ENCODE assay signal across 19 cellular contexts in the genomic region with DNA sequence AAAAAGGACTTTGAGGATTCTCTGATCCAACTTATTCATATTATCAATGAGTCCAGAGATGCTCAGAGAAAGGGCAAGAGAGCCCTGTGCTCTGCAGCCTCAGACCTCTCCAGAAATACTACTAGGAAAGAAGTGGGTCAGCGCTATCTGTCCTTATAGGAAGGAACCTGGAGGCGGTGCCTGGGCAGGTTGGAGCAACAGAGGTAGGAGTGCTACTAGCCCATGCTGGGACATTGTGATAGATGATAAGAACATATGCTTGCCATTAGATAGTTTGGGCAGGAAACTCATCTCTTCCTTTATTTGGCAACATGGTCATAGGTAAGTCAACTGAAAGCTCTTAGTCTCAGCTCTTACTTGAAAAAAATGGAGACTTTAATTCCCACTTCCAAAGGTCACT.
DNase-seq lines count a peak whose midpoint lies in the region; ATAC-seq and TF ChIP-seq lines count a peak whose summit lies in the region.
"Had no signal": no experiment of that assay in that cellular context is flagged by ENCODE, and none has a peak within 500 bp of the region (broad histone marks: within the 10 kb centered on the region; RNA-seq: fewer than 3 reads in every experiment).

No MANE protein-coding gene starts in this region.

- no peaks in the 10 kb centered on the region for H3K79me1 ChIP-seq in H9 (ENCODE audit: insufficient read depth, low read depth, low read length, poor library complexity, severe bottlenecking)

- no peak overlapping the region for H3K14ac ChIP-seq in H9 (ENCODE audit: insufficient read depth, low read length)

- ATAC-seq in activated CD8-positive, alpha-beta memory T cell treated with anti-CD3 and anti-CD28 coated beads, Interleukin-2, amount 10 ng/mL, durations not matched to agents 7 days and 5 days = no peak
- ATAC-seq: A549; CD8-positive, alpha-beta T cell had no signal

- peaks cover 2% of the 10 kb centered on the region for H3K27me3 Mint-ChIP-seq in activated CD8-positive, alpha-beta memory T cell treated with anti-CD3 and anti-CD28 coated beads, Interleukin-2, amount 10 ng/mL, durations not matched to agents 7 days and 5 days
- peaks cover 4% of the 10 kb centered on the region for H3K27me3 Mint-ChIP-seq in H9 (ENCODE audit: low read depth)
- peaks cover 2% of the 10 kb centered on the region for H3K27me3 Mint-ChIP-seq in osteocyte (ENCODE audit: unreplicated experiment)
- H3K27me3 Mint-ChIP-seq: CD4-positive, CD25-positive, alpha-beta regulatory T cell had no signal

- no peak overlapping the region for H3K4ac ChIP-seq in H9 (ENCODE audit: low read depth, low read length)

- H3K4me2 ChIP-seq in H9 (ENCODE audit: insufficient read depth, insufficient read length, low read length) = no peak overlapping the region
- H3K4me2 ChIP-seq: A549, BLaER1 had no signal

- no peak overlapping the region for H4K8ac ChIP-seq in H9 (replicated peaks; ENCODE audit: insufficient read length, low read depth, low read length)

- H3K27ac ChIP-seq in H9 (ENCODE audit: insufficient read length, low read depth, low read length) (no peak overlapping the region), coronary artery (no peak overlapping the region)
- H3K27ac ChIP-seq: 22Rv1, A549, BLaER1 had no signal

- H3K4me3 Mint-ChIP-seq in activated CD8-positive, alpha-beta memory T cell treated with anti-CD3 and anti-CD28 coated beads, Interleukin-2, amount 10 ng/mL, durations not matched to agents 7 days and 5 days = no peak overlapping the region
- no peak overlapping the region for H3K4me3 Mint-ChIP-seq in H9
- H3K4me3 Mint-ChIP-seq in osteocyte (ENCODE audit: unreplicated experiment) = no peak overlapping the region
- H3K4me3 Mint-ChIP-seq: CD14-positive monocyte; CD4-positive, CD25-positive, alpha-beta regulatory T cell; CD8-positive, alpha-beta T cell had no signal

- H2BK12ac ChIP-seq in H9 (ENCODE audit: insufficient read length, low read depth, low read length) = no peak overlapping the region

- H3T11ph ChIP-seq in H9 (ENCODE audit: low read length) = no peak overlapping the region

- WGBS in H9 (ENCODE audit: extremely low coverage, insufficient read length, low lambda C conversion rate) = no CpG with 5 or more reads among the region's 2 CpGs

- TF ChIP-seq CTCF in H9 (conservative IDR thresholded peaks at IDR 0.05) = no peak
- TF ChIP-seq CTCF in coronary artery (IDR thresholded peaks at IDR 0.05) = no peak
- no peak for TF ChIP-seq CTCF in osteocyte (IDR thresholded peaks at IDR 0.05)

- no peak overlapping the region for H4K91ac ChIP-seq in H9 (ENCODE audit: insufficient read length, low read depth, low read length)

- peaks cover 37% of the 10 kb centered on the region for H3K4me1 Mint-ChIP-seq in activated CD8-positive, alpha-beta memory T cell treated with anti-CD3 and anti-CD28 coated beads, Interleukin-2, amount 10 ng/mL, durations not matched to agents 7 days and 5 days
- H3K4me1 Mint-ChIP-seq in H9 (peaks cover 0 to 4% of the 10 kb centered on the region in 2 experiments; a peak in 2 of 4 replicates), osteocyte (ENCODE audit: unreplicated experiment) (no peaks in the 10 kb centered on the region)

- no peak overlapping the region for H3K56ac ChIP-seq in H9 (ENCODE audit: insufficient read length, low read depth, low read length)

- H3K23ac ChIP-seq in H9 (ENCODE audit: insufficient read length, low read depth, low read length) = no peak overlapping the region

- H3K9me3 Mint-ChIP-seq in activated CD8-positive, alpha-beta memory T cell treated with anti-CD3 and anti-CD28 coated beads, Interleukin-2, amount 10 ng/mL, durations not matched to agents 7 days and 5 days (ENCODE audit: low read depth) = no peaks in the 10 kb centered on the region
- H3K9me3 Mint-ChIP-seq in H9 (no peaks in the 10 kb centered on the region; a peak in 1 of 5 replicates), osteocyte (ENCODE audit: unreplicated experiment) (no peaks in the 10 kb centered on the region)
- H3K9me3 Mint-ChIP-seq: CD4-positive, CD25-positive, alpha-beta regulatory T cell; CD8-positive, alpha-beta T cell had no signal

- no peak overlapping the region for H2BK120ac ChIP-seq in H9 (ENCODE audit: low read depth, low read length, poor library complexity, severe bottlenecking)

- H4K5ac ChIP-seq in H9 (ENCODE audit: insufficient read length, low read depth, low read length) = no peak overlapping the region

- H4K20me1 ChIP-seq in H9 (ENCODE audit: control insufficient read depth, insufficient read depth, insufficient read length) = no peaks in the 10 kb centered on the region
- H4K20me1 ChIP-seq: BLaER1 had no signal

- no peak overlapping the region for H2BK15ac ChIP-seq in H9 (ENCODE audit: low read depth, low read length)

- no peak overlapping the region for H3K18ac ChIP-seq in H9 (ENCODE audit: insufficient read length, low read depth, low read length)

- H3K9me3 ChIP-seq in H9 (ENCODE audit: control insufficient read depth, low read depth, low read length) = no peaks in the 10 kb centered on the region
- H3K9me3 ChIP-seq: A549, BE2C, Caco-2 had no signal

- no peak overlapping the region for H2BK20ac ChIP-seq in H9 (ENCODE audit: low read depth, low read length, poor library complexity, severe bottlenecking)

- H2AK5ac ChIP-seq in H9 (ENCODE audit: insufficient read length, low read length) = no peak overlapping the region

- no peak overlapping the region for H3K9ac ChIP-seq in H9 (ENCODE audit: extremely low read depth, insufficient read length, low read length)
- H3K9ac ChIP-seq: BLaER1 had no signal

- H3K4me3 ChIP-seq in coronary artery = no peak overlapping the region
- H3K4me3 ChIP-seq: A549, BLaER1 had no signal

- no peak overlapping the region for H2BK5ac ChIP-seq in H9 (ENCODE audit: insufficient read length, low read length)

- H3K23me2 ChIP-seq in H9 (ENCODE audit: insufficient read length, low read depth, low read length, poor library complexity, severe bottlenecking) = no peaks in the 10 kb centered on the region

- H3K36me3 Mint-ChIP-seq in activated CD8-positive, alpha-beta memory T cell treated with anti-CD3 and anti-CD28 coated beads, Interleukin-2, amount 10 ng/mL, durations not matched to agents 7 days and 5 days = peaks cover 38% of the 10 kb centered on the region
- H3K36me3 Mint-ChIP-seq in H9 (ENCODE audit: insufficient read depth in 1 of 3, low read depth in 3 of 3) (no peaks in the 10 kb centered on the region), osteocyte (ENCODE audit: unreplicated experiment) (no peaks in the 10 kb centered on the region)
- H3K36me3 Mint-ChIP-seq: CD14-positive monocyte; CD4-positive, CD25-positive, alpha-beta regulatory T cell; CD8-positive, alpha-beta T cell had no signal

- CTCF ChIA-PET in activated CD8-positive, alpha-beta memory T cell treated with anti-CD3 and anti-CD28 coated beads, Interleukin-2, amount 10 ng/mL, durations not matched to agents 7 days and 5 days (lab: Charles Lee) = interaction anchor here (1.7 kb wide), 1 partner anchor 24 kb away, joined by 4 read pairs; no protein-coding TSS in a partner anchor

- no peak overlapping the region for H3K27ac Mint-ChIP-seq in activated CD8-positive, alpha-beta memory T cell treated with anti-CD3 and anti-CD28 coated beads, Interleukin-2, amount 10 ng/mL, durations not matched to agents 7 days and 5 days
- no peak overlapping the region for H3K27ac Mint-ChIP-seq in H9
- no peak overlapping the region for H3K27ac Mint-ChIP-seq in osteocyte (ENCODE audit: unreplicated experiment)
- H3K27ac Mint-ChIP-seq: CD8-positive, alpha-beta T cell had no signal

- no peaks in the 10 kb centered on the region for H3K79me2 ChIP-seq in H9 (ENCODE audit: insufficient read depth, low read length)

- DNase-seq in activated CD8-positive, alpha-beta memory T cell treated with anti-CD3 and anti-CD28 coated beads, Interleukin-2, amount 10 ng/mL, durations not matched to agents 7 days and 5 days = peak; percentile 15
- no peak for DNase-seq in activated CD8-positive, alpha-beta memory T cell treated with anti-CD3 and anti-CD28 coated beads for 24 hours
- DNase-seq in H9 (peak; percentile 2), coronary artery (ENCODE audit: low spot score) (peak; percentile 40), osteocyte (ENCODE audit: extremely low spot score, unreplicated experiment) (peak; percentile 10), AG08395 (ENCODE audit: low spot score) (no peak), activated gamma-delta T cell (lab: John Stamatoyannopoulos, UW) (no peak)
- DNase-seq: BE2C; C1 segment of cervical spinal cord; Caco-2; Calu3; CD4-positive, CD25-positive, alpha-beta regulatory T cell; CD8-positive, alpha-beta T cell; DMS79 treated with DMSO at 0.1 percent for 48 hours; GF-D8 had no signal

- H3K4me1 ChIP-seq in H9 (ENCODE audit: insufficient read depth, low read length) = no peaks in the 10 kb centered on the region
- H3K4me1 ChIP-seq: A549, BE2C, Caco-2 had no signal

- no peaks in the 10 kb centered on the region for H3K27me3 ChIP-seq in H9 (ENCODE audit: insufficient read depth, low read length)
- H3K27me3 ChIP-seq: BLaER1 had no signal

- H2AFZ ChIP-seq in H9 (ENCODE audit: low read length) = no peak overlapping the region

Comparison
In these comparisons a context has a peak if more than half of its experiments do, and no peak if none do; other contexts are left out.
1. DNase-seq: peak in activated CD8-positive, alpha-beta memory T cell treated with anti-CD3 and anti-CD28 coated beads, Interleukin-2, amount 10 ng/mL, durations not matched to agents 7 days and 5 days (single experiment), H9 (single experiment), coronary artery (single experiment) and osteocyte (single experiment); none in activated CD8-positive, alpha-beta memory T cell treated with anti-CD3 and anti-CD28 coated beads for 24 hours (single experiment), AG08395 (single experiment) and activated gamma-delta T cell (single experiment).